1 cellular context compared by ENCODE assay signal in the genomic region with DNA sequence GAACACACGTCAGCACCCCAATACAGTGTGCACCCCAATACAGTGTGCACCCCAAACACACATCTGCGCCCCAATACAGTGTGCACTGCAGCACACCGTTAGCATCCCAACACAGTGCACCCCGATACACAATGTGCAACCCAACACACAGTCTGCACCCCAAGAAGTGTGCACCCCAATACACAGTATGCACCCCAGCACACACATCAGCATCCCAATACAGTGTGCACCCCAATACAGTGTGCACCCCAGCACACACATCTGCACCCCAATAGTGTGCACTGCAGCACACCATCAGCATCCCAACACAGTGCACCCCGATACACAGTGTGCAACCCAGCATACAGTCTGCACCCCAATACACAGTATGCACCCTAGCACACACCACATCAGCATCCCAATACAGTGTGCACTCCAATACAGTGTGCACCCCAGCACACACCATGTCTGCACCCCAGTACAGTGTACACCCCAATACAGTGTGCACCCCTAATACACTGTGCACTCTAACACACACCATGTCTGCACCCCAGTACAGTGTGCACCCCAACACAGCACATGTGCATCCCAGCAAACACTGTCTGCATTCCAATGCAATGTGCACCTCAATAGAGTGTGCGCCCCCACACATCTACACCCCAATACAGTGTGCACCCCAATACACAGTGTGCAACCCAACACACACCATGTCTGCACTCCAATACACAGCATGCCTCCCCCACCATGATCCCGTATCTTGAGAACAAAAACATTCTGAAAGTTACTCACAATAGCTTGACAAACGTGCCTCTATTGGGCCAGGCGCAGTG.
TF ChIP-seq lines count a peak whose summit lies in the region.

No MANE protein-coding gene starts in this region.

TF ChIP-seq in HepG2, 621 proteins besides CTCF, POLR2A, EP300 and RAD21:
- TF ChIP-seq, protein P1, sequence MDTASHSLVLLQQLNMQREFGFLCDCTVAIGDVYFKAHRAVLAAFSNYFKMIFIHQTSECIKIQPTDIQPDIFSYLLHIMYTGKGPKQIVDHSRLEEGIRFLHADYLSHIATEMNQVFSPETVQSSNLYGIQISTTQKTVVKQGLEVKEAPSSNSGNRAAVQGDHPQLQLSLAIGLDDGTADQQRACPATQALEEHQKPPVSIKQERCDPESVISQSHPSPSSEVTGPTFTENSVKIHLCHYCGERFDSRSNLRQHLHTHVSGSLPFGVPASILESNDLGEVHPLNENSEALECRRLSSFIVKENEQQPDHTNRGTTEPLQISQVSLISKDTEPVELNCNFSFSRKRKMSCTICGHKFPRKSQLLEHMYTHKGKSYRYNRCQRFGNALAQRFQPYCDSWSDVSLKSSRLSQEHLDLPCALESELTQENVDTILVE (CRISPR knock-in tag; IDR thresholded peaks at IDR 0.05): no peak
- TF ChIP-seq ZNF430 (CRISPR knock-in tag; IDR thresholded peaks at IDR 0.05) (0 out of 2 replicates have a peak, but pooled peaks have one; percentile 8), ZZZ3 (CRISPR knock-in tag; IDR thresholded peaks at IDR 0.05; ENCODE audit: borderline replicate concordance) (no peak), DNMT1 (CRISPR knock-in tag; IDR thresholded peaks at IDR 0.05) (0 out of 2 replicates have a peak, but pooled peaks have one; percentile 27), ZMYM4 (CRISPR knock-in tag; IDR thresholded peaks at IDR 0.05) (no peak), ZSCAN21 (CRISPR knock-in tag; IDR thresholded peaks at IDR 0.05; ENCODE audit: borderline replicate concordance) (no peak), GATAD2A (CRISPR knock-in tag; IDR thresholded peaks at IDR 0.05) (no peak), ZNF788 (CRISPR knock-in tag; IDR thresholded peaks at IDR 0.05; ENCODE audit: borderline replicate concordance) (no peak), CREB1 (IDR thresholded peaks at IDR 0.05) (no peak), CREB1 (CRISPR knock-in tag; IDR thresholded peaks at IDR 0.05) (0 out of 2 replicates have a peak, but pooled peaks have one; percentile 24), FOXK2 (IDR thresholded peaks at IDR 0.05) (no peak), ATM (IDR thresholded peaks at IDR 0.05; ENCODE audit: borderline replicate concordance) (no peak), FOXM1 (CRISPR knock-in tag; IDR thresholded peaks at IDR 0.05) (no peak), SIX1 (CRISPR knock-in tag; IDR thresholded peaks at IDR 0.05; ENCODE audit: borderline replicate concordance) (no peak), ZNF709 (CRISPR knock-in tag; IDR thresholded peaks at IDR 0.05) (no peak), KLF6 (CRISPR knock-in tag; IDR thresholded peaks at IDR 0.05) (no peak), ZNF20 (CRISPR knock-in tag; IDR thresholded peaks at IDR 0.05) (no peak), TCF7 (IDR thresholded peaks at IDR 0.05; ENCODE audit: low read depth) (no peak), SRF (IDR thresholded peaks at IDR 0.05; ENCODE audit: low read depth, low read length) (no peak), IKZF1 (IDR thresholded peaks at IDR 0.05) (no peak), ZNF674 (CRISPR knock-in tag; IDR thresholded peaks at IDR 0.05; ENCODE audit: low read depth) (0 out of 2 replicates have a peak, but pooled peaks have one; percentile 15), SRY (CRISPR knock-in tag; IDR thresholded peaks at IDR 0.05) (peak; percentile 16; the same call in 1 of the 2 replicates), ZFP82 (CRISPR knock-in tag; IDR thresholded peaks at IDR 0.05; ENCODE audit: borderline replicate concordance) (0 out of 2 replicates have a peak, but pooled peaks have one; percentile 42), TCF7L2 (IDR thresholded peaks at IDR 0.05; ENCODE audit: low read depth, low read length) (no peak), EZH2 (conservative IDR thresholded peaks at IDR 0.05; ENCODE audit: low read depth, low read length) (no peak), LCORL (IDR thresholded peaks at IDR 0.05) (no peak), LCORL (CRISPR knock-in tag; IDR thresholded peaks at IDR 0.05) (no peak), MAZ (IDR thresholded peaks at IDR 0.05; ENCODE audit: borderline replicate concordance, low read depth, low read length) (no peak), MAZ (CRISPR knock-in tag; IDR thresholded peaks at IDR 0.05; ENCODE audit: low read depth) (no peak), IRF2 (CRISPR knock-in tag; IDR thresholded peaks at IDR 0.05) (no peak), ASH2L (IDR thresholded peaks at IDR 0.05; ENCODE audit: insufficient read length, low read depth, low read length) (no peak), CHD4 (IDR thresholded peaks at IDR 0.05; ENCODE audit: borderline replicate concordance, low read length) (peak; percentile 29; the same call in 1 of the 2 replicates), TSC22D2 (CRISPR knock-in tag; IDR thresholded peaks at IDR 0.05; ENCODE audit: borderline replicate concordance) (no peak), ZKSCAN5 (CRISPR knock-in tag; IDR thresholded peaks at IDR 0.05) (no peak), CEBPB (IDR thresholded peaks at IDR 0.05; ENCODE audit: borderline replicate concordance, low read depth, low read length) (no peak), KAT2B (IDR thresholded peaks at IDR 0.05; ENCODE audit: borderline replicate concordance, low read depth, low read length) (no peak), ZNF766 (CRISPR knock-in tag; IDR thresholded peaks at IDR 0.05; ENCODE audit: borderline replicate concordance) (no peak), ZBTB7A (CRISPR knock-in tag; IDR thresholded peaks at IDR 0.05) (0 out of 2 replicates have a peak, but pooled peaks have one; percentile 54), RXRA (CRISPR knock-in tag; IDR thresholded peaks at IDR 0.05) (no peak), HNF4A (CRISPR knock-in tag; IDR thresholded peaks at IDR 0.05) (no peak), GLI4 (CRISPR knock-in tag; IDR thresholded peaks at IDR 0.05; ENCODE audit: borderline replicate concordance) (no peak), JUND (CRISPR knock-in tag; IDR thresholded peaks at IDR 0.05) (0 out of 2 replicates have a peak, but pooled peaks have one; percentile 6)
- TF ChIP-seq, protein P2, sequence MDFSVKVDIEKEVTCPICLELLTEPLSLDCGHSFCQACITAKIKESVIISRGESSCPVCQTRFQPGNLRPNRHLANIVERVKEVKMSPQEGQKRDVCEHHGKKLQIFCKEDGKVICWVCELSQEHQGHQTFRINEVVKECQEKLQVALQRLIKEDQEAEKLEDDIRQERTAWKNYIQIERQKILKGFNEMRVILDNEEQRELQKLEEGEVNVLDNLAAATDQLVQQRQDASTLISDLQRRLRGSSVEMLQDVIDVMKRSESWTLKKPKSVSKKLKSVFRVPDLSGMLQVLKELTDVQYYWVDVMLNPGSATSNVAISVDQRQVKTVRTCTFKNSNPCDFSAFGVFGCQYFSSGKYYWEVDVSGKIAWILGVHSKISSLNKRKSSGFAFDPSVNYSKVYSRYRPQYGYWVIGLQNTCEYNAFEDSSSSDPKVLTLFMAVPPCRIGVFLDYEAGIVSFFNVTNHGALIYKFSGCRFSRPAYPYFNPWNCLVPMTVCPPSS (IDR thresholded peaks at IDR 0.05): no peak
- TF ChIP-seq, protein P3, sequence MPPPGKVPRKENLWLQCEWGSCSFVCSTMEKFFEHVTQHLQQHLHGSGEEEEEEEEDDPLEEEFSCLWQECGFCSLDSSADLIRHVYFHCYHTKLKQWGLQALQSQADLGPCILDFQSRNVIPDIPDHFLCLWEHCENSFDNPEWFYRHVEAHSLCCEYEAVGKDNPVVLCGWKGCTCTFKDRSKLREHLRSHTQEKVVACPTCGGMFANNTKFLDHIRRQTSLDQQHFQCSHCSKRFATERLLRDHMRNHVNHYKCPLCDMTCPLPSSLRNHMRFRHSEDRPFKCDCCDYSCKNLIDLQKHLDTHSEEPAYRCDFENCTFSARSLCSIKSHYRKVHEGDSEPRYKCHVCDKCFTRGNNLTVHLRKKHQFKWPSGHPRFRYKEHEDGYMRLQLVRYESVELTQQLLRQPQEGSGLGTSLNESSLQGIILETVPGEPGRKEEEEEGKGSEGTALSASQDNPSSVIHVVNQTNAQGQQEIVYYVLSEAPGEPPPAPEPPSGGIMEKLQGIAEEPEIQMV (CRISPR knock-in tag; IDR thresholded peaks at IDR 0.05; ENCODE audit: low read depth): 0 out of 2 replicates have a peak, but pooled peaks have one; percentile 12
- TF ChIP-seq, protein P4, sequence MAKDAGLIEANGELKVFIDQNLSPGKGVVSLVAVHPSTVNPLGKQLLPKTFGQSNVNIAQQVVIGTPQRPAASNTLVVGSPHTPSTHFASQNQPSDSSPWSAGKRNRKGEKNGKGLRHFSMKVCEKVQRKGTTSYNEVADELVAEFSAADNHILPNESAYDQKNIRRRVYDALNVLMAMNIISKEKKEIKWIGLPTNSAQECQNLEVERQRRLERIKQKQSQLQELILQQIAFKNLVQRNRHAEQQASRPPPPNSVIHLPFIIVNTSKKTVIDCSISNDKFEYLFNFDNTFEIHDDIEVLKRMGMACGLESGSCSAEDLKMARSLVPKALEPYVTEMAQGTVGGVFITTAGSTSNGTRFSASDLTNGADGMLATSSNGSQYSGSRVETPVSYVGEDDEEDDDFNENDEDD (CRISPR knock-in tag; IDR thresholded peaks at IDR 0.05; ENCODE audit: borderline replicate concordance): no peak
- TF ChIP-seq, protein P5, sequence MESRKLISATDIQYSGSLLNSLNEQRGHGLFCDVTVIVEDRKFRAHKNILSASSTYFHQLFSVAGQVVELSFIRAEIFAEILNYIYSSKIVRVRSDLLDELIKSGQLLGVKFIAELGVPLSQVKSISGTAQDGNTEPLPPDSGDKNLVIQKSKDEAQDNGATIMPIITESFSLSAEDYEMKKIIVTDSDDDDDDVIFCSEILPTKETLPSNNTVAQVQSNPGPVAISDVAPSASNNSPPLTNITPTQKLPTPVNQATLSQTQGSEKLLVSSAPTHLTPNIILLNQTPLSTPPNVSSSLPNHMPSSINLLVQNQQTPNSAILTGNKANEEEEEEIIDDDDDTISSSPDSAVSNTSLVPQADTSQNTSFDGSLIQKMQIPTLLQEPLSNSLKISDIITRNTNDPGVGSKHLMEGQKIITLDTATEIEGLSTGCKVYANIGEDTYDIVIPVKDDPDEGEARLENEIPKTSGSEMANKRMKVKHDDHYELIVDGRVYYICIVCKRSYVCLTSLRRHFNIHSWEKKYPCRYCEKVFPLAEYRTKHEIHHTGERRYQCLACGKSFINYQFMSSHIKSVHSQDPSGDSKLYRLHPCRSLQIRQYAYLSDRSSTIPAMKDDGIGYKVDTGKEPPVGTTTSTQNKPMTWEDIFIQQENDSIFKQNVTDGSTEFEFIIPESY (CRISPR knock-in tag; IDR thresholded peaks at IDR 0.05): no peak
- TF ChIP-seq, protein P6, sequence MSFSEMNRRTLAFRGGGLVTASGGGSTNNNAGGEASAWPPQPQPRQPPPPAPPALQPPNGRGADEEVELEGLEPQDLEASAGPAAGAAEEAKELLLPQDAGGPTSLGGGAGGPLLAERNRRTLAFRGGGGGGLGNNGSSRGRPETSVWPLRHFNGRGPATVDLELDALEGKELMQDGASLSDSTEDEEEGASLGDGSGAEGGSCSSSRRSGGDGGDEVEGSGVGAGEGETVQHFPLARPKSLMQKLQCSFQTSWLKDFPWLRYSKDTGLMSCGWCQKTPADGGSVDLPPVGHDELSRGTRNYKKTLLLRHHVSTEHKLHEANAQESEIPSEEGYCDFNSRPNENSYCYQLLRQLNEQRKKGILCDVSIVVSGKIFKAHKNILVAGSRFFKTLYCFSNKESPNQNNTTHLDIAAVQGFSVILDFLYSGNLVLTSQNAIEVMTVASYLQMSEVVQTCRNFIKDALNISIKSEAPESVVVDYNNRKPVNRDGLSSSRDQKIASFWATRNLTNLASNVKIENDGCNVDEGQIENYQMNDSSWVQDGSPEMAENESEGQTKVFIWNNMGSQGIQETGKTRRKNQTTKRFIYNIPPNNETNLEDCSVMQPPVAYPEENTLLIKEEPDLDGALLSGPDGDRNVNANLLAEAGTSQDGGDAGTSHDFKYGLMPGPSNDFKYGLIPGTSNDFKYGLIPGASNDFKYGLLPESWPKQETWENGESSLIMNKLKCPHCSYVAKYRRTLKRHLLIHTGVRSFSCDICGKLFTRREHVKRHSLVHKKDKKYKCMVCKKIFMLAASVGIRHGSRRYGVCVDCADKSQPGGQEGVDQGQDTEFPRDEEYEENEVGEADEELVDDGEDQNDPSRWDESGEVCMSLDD (CRISPR knock-in tag; IDR thresholded peaks at IDR 0.05; ENCODE audit: borderline replicate concordance): peak; percentile 99
- TF ChIP-seq, protein P7, sequence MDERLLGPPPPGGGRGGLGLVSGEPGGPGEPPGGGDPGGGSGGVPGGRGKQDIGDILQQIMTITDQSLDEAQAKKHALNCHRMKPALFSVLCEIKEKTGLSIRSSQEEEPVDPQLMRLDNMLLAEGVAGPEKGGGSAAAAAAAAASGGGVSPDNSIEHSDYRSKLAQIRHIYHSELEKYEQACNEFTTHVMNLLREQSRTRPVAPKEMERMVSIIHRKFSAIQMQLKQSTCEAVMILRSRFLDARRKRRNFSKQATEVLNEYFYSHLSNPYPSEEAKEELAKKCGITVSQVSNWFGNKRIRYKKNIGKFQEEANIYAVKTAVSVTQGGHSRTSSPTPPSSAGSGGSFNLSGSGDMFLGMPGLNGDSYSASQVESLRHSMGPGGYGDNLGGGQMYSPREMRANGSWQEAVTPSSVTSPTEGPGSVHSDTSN (CRISPR knock-in tag; IDR thresholded peaks at IDR 0.05): no peak
- TF ChIP-seq, protein P8, sequence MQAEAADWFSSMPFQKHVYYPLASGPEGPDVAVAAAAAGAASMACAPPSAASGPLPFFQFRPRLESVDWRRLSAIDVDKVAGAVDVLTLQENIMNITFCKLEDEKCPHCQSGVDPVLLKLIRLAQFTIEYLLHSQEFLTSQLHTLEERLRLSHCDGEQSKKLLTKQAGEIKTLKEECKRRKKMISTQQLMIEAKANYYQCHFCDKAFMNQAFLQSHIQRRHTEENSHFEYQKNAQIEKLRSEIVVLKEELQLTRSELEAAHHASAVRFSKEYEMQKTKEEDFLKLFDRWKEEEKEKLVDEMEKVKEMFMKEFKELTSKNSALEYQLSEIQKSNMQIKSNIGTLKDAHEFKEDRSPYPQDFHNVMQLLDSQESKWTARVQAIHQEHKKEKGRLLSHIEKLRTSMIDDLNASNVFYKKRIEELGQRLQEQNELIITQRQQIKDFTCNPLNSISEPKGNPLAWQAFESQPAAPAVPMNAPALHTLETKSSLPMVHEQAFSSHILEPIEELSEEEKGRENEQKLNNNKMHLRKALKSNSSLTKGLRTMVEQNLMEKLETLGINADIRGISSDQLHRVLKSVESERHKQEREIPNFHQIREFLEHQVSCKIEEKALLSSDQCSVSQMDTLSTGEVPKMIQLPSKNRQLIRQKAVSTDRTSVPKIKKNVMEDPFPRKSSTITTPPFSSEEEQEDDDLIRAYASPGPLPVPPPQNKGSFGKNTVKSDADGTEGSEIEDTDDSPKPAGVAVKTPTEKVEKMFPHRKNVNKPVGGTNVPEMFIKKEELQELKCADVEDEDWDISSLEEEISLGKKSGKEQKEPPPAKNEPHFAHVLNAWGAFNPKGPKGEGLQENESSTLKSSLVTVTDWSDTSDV (CRISPR knock-in tag; IDR thresholded peaks at IDR 0.05): 0 out of 2 replicates have a peak, but pooled peaks have one; percentile 41
